In genomic region chr19:9620842-9621155, GRCh38 we compare ENCODE assay signal across 8 cellular contexts. TPM values are rescaled to one million over a fixed set of nuclear protein-coding genes. Genes with fewer than 3 reads are reported as not detected.
DNase-seq lines count a peak whose midpoint lies in the region; ATAC-seq lines count a peak whose summit lies in the region.

No MANE protein-coding gene starts in this region.

- H3K4me3 ChIP-seq in iPS-18a (ENCODE audit: low read length) (peak overlapping the region; percentile 99), stomach smooth muscle (ENCODE audit: low read length in 2 of 2) (peak overlapping the region; percentile 83 to 100)

- H3K36me3 ChIP-seq in iPS-18a (ENCODE audit: control insufficient read depth, low read depth, low read length), result peaks cover 32% of the 10 kb centered on the region
- H3K36me3 ChIP-seq in stomach smooth muscle (ENCODE audit: control insufficient read depth in 2 of 2, insufficient read depth in 2 of 2, low read length in 2 of 2), result peaks cover 14 to 19% of the 10 kb centered on the region in 2 donors

- no peaks in the 10 kb centered on the region for H3K27me3 Mint-ChIP-seq in activated T-helper 2 cell treated with anti-CD3 and anti-CD28 coated beads, Interferon-gamma antibody, Interleukin-2, Interleukin-4, amounts not matched to agents 10 μg/mL and 5 μg/mL and 100 μg/mL, durations not matched to agents 14 hours and 24 hours and 36 hours (ENCODE audit: low read depth)

- H3K4me1 ChIP-seq in iPS-18a (ENCODE audit: control insufficient read depth, low read depth, low read length) (peaks cover 3% of the 10 kb centered on the region), stomach smooth muscle (ENCODE audit: control insufficient read depth, insufficient read depth, low read length) (peaks cover 20% of the 10 kb centered on the region)

- H3K27me3 ChIP-seq in iPS-18a (ENCODE audit: control insufficient read depth, insufficient read depth, low read length), result no peaks in the 10 kb centered on the region
- H3K27me3 ChIP-seq in stomach smooth muscle (ENCODE audit: control insufficient read depth in 1 of 2, insufficient read depth in 2 of 2, low read length in 2 of 2), result no peaks in the 10 kb centered on the region

- H3K9me3 Mint-ChIP-seq in activated T-helper 2 cell treated with anti-CD3 and anti-CD28 coated beads, Interferon-gamma antibody, Interleukin-2, Interleukin-4, amounts not matched to agents 10 μg/mL and 5 μg/mL and 100 μg/mL, durations not matched to agents 14 hours and 24 hours and 36 hours, result peaks cover 3% of the 10 kb centered on the region

- ATAC-seq in HG02763 (IDR thresholded peaks at IDR 0.05; ENCODE audit: unreplicated experiment) (peak; percentile 24), HG03354 (IDR thresholded peaks at IDR 0.05; ENCODE audit: poor library complexity, severe bottlenecking, unreplicated experiment) (no peak), HG03039 (IDR thresholded peaks at IDR 0.05; ENCODE audit: unreplicated experiment) (no peak)

- DNase-seq in activated T-helper 2 cell treated with anti-CD3 and anti-CD28 coated beads, Interferon-gamma antibody, Interleukin-2, Interleukin-4, amounts not matched to agents 10 μg/mL and 5 μg/mL and 100 μg/mL, durations not matched to agents 14 hours and 24 hours and 36 hours (ENCODE audit: low spot score), result no peak
- no peak for DNase-seq in NCI-H774 (lab: John Stamatoyannopoulos, UW)
- DNase-seq in activated CD8-positive, alpha-beta memory T cell treated with anti-CD3 and anti-CD28 coated beads, Interleukin-2, amount 50 U/mL, for 48 hours, result no peak

- H3K27ac ChIP-seq in iPS-18a (ENCODE audit: low read length) (peak overlapping the region; percentile 100), stomach smooth muscle (ENCODE audit: low read length) (peak overlapping the region; percentile 94)

- H3K27ac Mint-ChIP-seq in activated T-helper 2 cell treated with anti-CD3 and anti-CD28 coated beads, Interferon-gamma antibody, Interleukin-2, Interleukin-4, amounts not matched to agents 10 μg/mL and 5 μg/mL and 100 μg/mL, durations not matched to agents 14 hours and 24 hours and 36 hours, result peak overlapping the region; percentile 99

- intact Hi-C loops in activated T-helper 2 cell treated with anti-CD3 and anti-CD28 coated beads, Interferon-gamma antibody, Interleukin-2, Interleukin-4, amounts not matched to agents 10 μg/mL and 5 μg/mL and 100 μg/mL, durations not matched to agents 14 hours and 24 hours and 36 hours (cut with micrococcal nuclease), result loop anchor here (1.0 to 10.0 kb wide), 8 partner anchors 34 to 484 kb away; partner anchors contain the start of genes FBXL12, ZNF317, ZNF562 and ZNF846

- H3K9ac ChIP-seq in iPS-18a (ENCODE audit: low read length), result peak overlapping the region; percentile 99
- peak overlapping the region; percentile 75 to 97 for H3K9ac ChIP-seq in stomach smooth muscle (ENCODE audit: low read length in 2 of 2)

- H3K9me3 ChIP-seq in iPS-18a (ENCODE audit: control insufficient read depth, low read depth, low read length) (no peaks in the 10 kb centered on the region), stomach smooth muscle (ENCODE audit: control insufficient read depth in 2 of 2, low read length in 2 of 2) (no peaks in the 10 kb centered on the region)

- peaks cover 17% of the 10 kb centered on the region for H3K4me1 Mint-ChIP-seq in activated T-helper 2 cell treated with anti-CD3 and anti-CD28 coated beads, Interferon-gamma antibody, Interleukin-2, Interleukin-4, amounts not matched to agents 10 μg/mL and 5 μg/mL and 100 μg/mL, durations not matched to agents 14 hours and 24 hours and 36 hours (ENCODE audit: low read depth)

- H3K36me3 Mint-ChIP-seq in activated T-helper 2 cell treated with anti-CD3 and anti-CD28 coated beads, Interferon-gamma antibody, Interleukin-2, Interleukin-4, amounts not matched to agents 10 μg/mL and 5 μg/mL and 100 μg/mL, durations not matched to agents 14 hours and 24 hours and 36 hours (ENCODE audit: low read depth), result peaks cover 38% of the 10 kb centered on the region

- peak overlapping the region; percentile 93 for H3K4me3 Mint-ChIP-seq in activated T-helper 2 cell treated with anti-CD3 and anti-CD28 coated beads, Interferon-gamma antibody, Interleukin-2, Interleukin-4, amounts not matched to agents 10 μg/mL and 5 μg/mL and 100 μg/mL, durations not matched to agents 14 hours and 24 hours and 36 hours (ENCODE audit: low read depth)

RNA-seq across cellular contexts. Expression of gene ZNF561, which starts 0.2 kb away (rescaled TPM):
- total RNA-seq in activated T-helper 2 cell treated with anti-CD3 and anti-CD28 coated beads, Interferon-gamma antibody, Interleukin-2, Interleukin-4, amounts not matched to agents 10 μg/mL and 5 μg/mL and 100 μg/mL, durations not matched to agents 14 hours and 24 hours and 36 hours, result 27.1 and 28.3 TPM in 2 replicates

RNA-seq across cellular contexts. Expression of gene ZNF121, which starts 36.5 kb away (rescaled TPM):
- 57.2 and 62.2 TPM in 2 replicates for total RNA-seq in activated T-helper 2 cell treated with anti-CD3 and anti-CD28 coated beads, Interferon-gamma antibody, Interleukin-2, Interleukin-4, amounts not matched to agents 10 μg/mL and 5 μg/mL and 100 μg/mL, durations not matched to agents 14 hours and 24 hours and 36 hours

RNA-seq across cellular contexts. Expression of gene ZNF562, which starts 54.1 kb away (rescaled TPM):
- 17.3 and 18.2 TPM in 2 replicates for total RNA-seq in activated T-helper 2 cell treated with anti-CD3 and anti-CD28 coated beads, Interferon-gamma antibody, Interleukin-2, Interleukin-4, amounts not matched to agents 10 μg/mL and 5 μg/mL and 100 μg/mL, durations not matched to agents 14 hours and 24 hours and 36 hours
